In genomic region chr3:87227835-87228144, GRCh38 we compare ENCODE assay signal across 8 cellular contexts. TPM values are rescaled to one million over a fixed set of nuclear protein-coding genes. Genes with fewer than 3 reads are reported as not detected.
A peak's percentile ranks its signal among the peaks of the same experiment; 100 is the strongest.
DNase-seq lines count a peak whose midpoint lies in the region; ATAC-seq and TF ChIP-seq lines count a peak whose summit lies in the region.

No MANE protein-coding gene starts in this region.

- intact Hi-C loops in adrenal gland (cut with DNase I) (no loop called here), lower lobe of right lung (cut with DNase I) (no loop called here)

- DNase-seq in adrenal gland (no peak), lower lobe of right lung (no peak), AG08396 (ENCODE audit: low spot score) (no peak), NCI-H2227 (lab: John Stamatoyannopoulos, UW; ENCODE audit: unreplicated experiment) (no peak)

- H3K9me3 ChIP-seq in adrenal gland (replicated peaks in 1 of 3) (no peaks in the 10 kb centered on the region), lower lobe of right lung (no peaks in the 10 kb centered on the region)

- no peak for TF ChIP-seq CTCF in adrenal gland (IDR thresholded peaks at IDR 0.05)
- TF ChIP-seq CTCF in lower lobe of right lung (IDR thresholded peaks at IDR 0.05) = no peak

- no peaks in the 10 kb centered on the region for H3K27me3 ChIP-seq in adrenal gland
- no peaks in the 10 kb centered on the region for H3K27me3 ChIP-seq in lower lobe of right lung (ENCODE audit: low read depth)

- H3K27ac ChIP-seq in adrenal gland = peak overlapping the region in 4 of 5 donors; percentile 84 to 95 (median 94)
- peak overlapping the region; percentile 95 for H3K27ac ChIP-seq in lower lobe of right lung

- H3K4me1 ChIP-seq in adrenal gland (replicated peaks in 1 of 2) = peaks cover 11 to 17% of the 10 kb centered on the region in 2 donors
- H3K4me1 ChIP-seq in lower lobe of right lung = peaks cover 44% of the 10 kb centered on the region

- H3K36me3 ChIP-seq in adrenal gland (replicated peaks in 1 of 2) = no peaks in the 10 kb centered on the region
- peaks cover 4% of the 10 kb centered on the region for H3K36me3 ChIP-seq in lower lobe of right lung

- H3K4me3 ChIP-seq in adrenal gland (peak overlapping the region; percentile 43 to 97 (median 92)), lower lobe of right lung (peak overlapping the region; percentile 95)

- TF ChIP-seq POLR2A in adrenal gland (IDR thresholded peaks at IDR 0.05) = no peak

- peak; percentile 1 for ATAC-seq in GM18873 (IDR thresholded peaks at IDR 0.05; ENCODE audit: low FRiP score, unreplicated experiment)
- peak; percentile 1 for ATAC-seq in HG03097 (IDR thresholded peaks at IDR 0.05; ENCODE audit: low FRiP score, unreplicated experiment)
- ATAC-seq in lower lobe of right lung = no peak
- ATAC-seq in activated CD4-positive, CD25-positive, alpha-beta regulatory T cell treated with anti-CD3 and anti-CD28 coated beads, Interleukin-2, amount 50 U/mL, for 24 hours = no peak
- ATAC-seq in GM18520 (IDR thresholded peaks at IDR 0.05; ENCODE audit: unreplicated experiment) = no peak

- WGBS in adrenal gland, 4 donors = 0 to 2% (median 1%) methylated on average over 3 of the region's 3 CpGs

RNA-seq across cellular contexts. Expression of gene CHMP2B, which starts 0.7 kb away (rescaled TPM):
- 10 to 100 TPM; 14.9 to 45.0 (median 34.8) TPM for total RNA-seq in adrenal gland
- 10 to 100 TPM; 10.0 to 50.3 (median 11.7) TPM for polyA plus RNA-seq in adrenal gland
- 41.4 TPM for total RNA-seq in lower lobe of right lung

RNA-seq across cellular contexts. Expression of gene POU1F1, which starts 48.6 kb away (rescaled TPM):
- total RNA-seq in adrenal gland = not detected
- not detected for polyA plus RNA-seq in adrenal gland
- total RNA-seq in lower lobe of right lung = not detected

Comparison
In these comparisons a context has a peak if more than half of its experiments do, and no peak if none do; other contexts are left out.
1. ATAC-seq: peak in GM18873 (single experiment) and HG03097 (single experiment); none in lower lobe of right lung (0 of 2), activated CD4-positive, CD25-positive, alpha-beta regulatory T cell treated with anti-CD3 and anti-CD28 coated beads, Interleukin-2, amount 50 U/mL, for 24 hours (0 of 2) and GM18520 (single experiment).